In genomic region chr13:98352226-98352625, GRCh38 we compare ENCODE assay signal across 17 cellular contexts.
"Had no signal": no experiment of that assay in that cellular context is flagged by ENCODE, and none has a peak within 500 bp of the region (broad histone marks: within the 10 kb centered on the region; RNA-seq: fewer than 3 reads in every experiment).

No MANE protein-coding gene starts in this region.

- H3K36me3 Mint-ChIP-seq: natural killer cell had no signal

- H3K36me3 ChIP-seq: esophagus squamous epithelium, gastroesophageal sphincter, transverse colon had no signal

- H3K4me1 Mint-ChIP-seq: natural killer cell; stimulated activated naive B cell treated with anti-CD40 and anti-IgM and Interleukin-4, amounts not matched to agents 10 μg/mL and 1 μg/mL and 100 μg/mL, for 72 hours; stimulated activated naive CD8-positive, alpha-beta T cell treated with anti-CD3 and anti-CD28 coated beads, Interleukin-15, amount 100 ng/mL, for 72 hours had no signal

- H3K27ac Mint-ChIP-seq: dendritic cell treated with granulocyte-macrophage colony-stimulating factor and Interleukin-4, amounts not matched to agents 40 ng/mL and 50 ng/mL, for 4 days; effector memory CD8-positive, alpha-beta T cell; mesothelial cell of epicardium; natural killer cell; stimulated activated naive B cell treated with anti-CD40 and anti-IgM and Interleukin-4, amounts not matched to agents 10 μg/mL and 1 μg/mL and 100 μg/mL, for 72 hours; stimulated activated naive CD8-positive, alpha-beta T cell treated with anti-CD3 and anti-CD28 coated beads, Interleukin-15, amount 100 ng/mL, for 72 hours had no signal

- H3K9me3 Mint-ChIP-seq: dendritic cell treated with granulocyte-macrophage colony-stimulating factor and Interleukin-4, amounts not matched to agents 40 ng/mL and 50 ng/mL, for 4 days; effector memory CD8-positive, alpha-beta T cell; natural killer cell; stimulated activated naive CD8-positive, alpha-beta T cell treated with anti-CD3 and anti-CD28 coated beads, Interleukin-15, amount 100 ng/mL, for 72 hours had no signal

- H3K4me3 ChIP-seq: esophagus squamous epithelium, gastroesophageal sphincter, psoas muscle, right lobe of liver, testis, transverse colon had no signal

- H3K9me3 ChIP-seq: esophagus squamous epithelium, gastroesophageal sphincter, psoas muscle, right lobe of liver, testis, transverse colon had no signal

- H3K4me3 Mint-ChIP-seq: dendritic cell treated with granulocyte-macrophage colony-stimulating factor and Interleukin-4, amounts not matched to agents 40 ng/mL and 50 ng/mL, for 4 days; effector memory CD8-positive, alpha-beta T cell; mesothelial cell of epicardium; natural killer cell; stimulated activated naive B cell treated with anti-CD40 and anti-IgM and Interleukin-4, amounts not matched to agents 10 μg/mL and 1 μg/mL and 100 μg/mL, for 72 hours; stimulated activated naive CD8-positive, alpha-beta T cell treated with anti-CD3 and anti-CD28 coated beads, Interleukin-15, amount 100 ng/mL, for 72 hours had no signal

- H3K4me1 ChIP-seq: psoas muscle, right lobe of liver, testis had no signal

- H3K27me3 Mint-ChIP-seq: dendritic cell treated with granulocyte-macrophage colony-stimulating factor and Interleukin-4, amounts not matched to agents 40 ng/mL and 50 ng/mL, for 4 days; stimulated activated naive CD8-positive, alpha-beta T cell treated with anti-CD3 and anti-CD28 coated beads, Interleukin-15, amount 100 ng/mL, for 72 hours had no signal

- H3K27ac ChIP-seq: esophagus squamous epithelium, gastroesophageal sphincter, psoas muscle, right lobe of liver, testis, transverse colon had no signal

- ATAC-seq: effector memory CD8-positive, alpha-beta T cell; gastroesophageal sphincter; left cardiac atrium; natural killer cell; psoas muscle; right lobe of liver; stimulated activated naive B cell treated with anti-CD40 and anti-IgM and Interleukin-4, amounts not matched to agents 10 μg/mL and 1 μg/mL and 100 μg/mL, for 72 hours; stimulated activated naive CD8-positive, alpha-beta T cell treated with anti-CD3 and anti-CD28 coated beads, Interleukin-15, amount 100 ng/mL, for 72 hours had no signal

- H3K27me3 ChIP-seq: esophagus squamous epithelium, gastroesophageal sphincter, right lobe of liver, testis, transverse colon had no signal

- DNase-seq: effector memory CD8-positive, alpha-beta T cell; esophagus squamous epithelium; foreskin fibroblast; kidney; left cardiac atrium; natural killer cell; psoas muscle; retina; right lobe of liver; stimulated activated CD4-positive, alpha-beta T cell treated with anti-CD3 and anti-CD28 coated beads, Interleukin-4, amount 100 ng/mL, for 1 hour; stimulated activated naive B cell treated with anti-CD40 and anti-IgM and Interleukin-4, amounts not matched to agents 10 μg/mL and 1 μg/mL and 100 μg/mL, for 72 hours; stimulated activated naive CD8-positive, alpha-beta T cell treated with anti-CD3 and anti-CD28 coated beads, Interleukin-15, amount 100 ng/mL, for 72 hours; testis; transverse colon had no signal
